ENCODE assay signal across 7 cellular contexts in genomic region chr4:118566003-118566513, GRCh38.
A peak's percentile ranks its signal among the peaks of the same experiment; 100 is the strongest.
DNase-seq lines count a peak whose midpoint lies in the region; ATAC-seq and TF ChIP-seq lines count a peak whose summit lies in the region.
"Not testable (repeated sequence)": the region's sequence is repeated elsewhere in the genome, so short reads cannot be mapped to it uniquely, and the experiment has no call there.

No MANE protein-coding gene starts in this region.

- DNase-seq in GM12865 (ENCODE audit: low read depth): peak; percentile 32
- DNase-seq in HT1080 (ENCODE audit: low read depth): peak; percentile 39
- DNase-seq in NCI-H774 (lab: John Stamatoyannopoulos, UW): peak; percentile 55
- not testable (repeated sequence) for DNase-seq in activated naive CD8-positive, alpha-beta T cell treated with anti-CD3 and anti-CD28 coated beads, Interleukin-2, amount 50 U/mL, for 24 hours
- DNase-seq in left ventricle myocardium inferior: peak; percentile 24

- not testable (repeated sequence) for H3K9me3 ChIP-seq in left ventricle myocardium inferior (replicated peaks)

- peaks cover 10% of the 10 kb centered on the region for H3K27me3 Mint-ChIP-seq in activated naive CD8-positive, alpha-beta T cell treated with anti-CD3 and anti-CD28 coated beads, Interleukin-2, amount 50 U/mL, for 24 hours

- H3K4me3 ChIP-seq in GM12865 (ENCODE audit: low read depth, low read length); left ventricle myocardium inferior: not testable (repeated sequence)

- peak; percentile 68 for ATAC-seq in GM21360 (IDR thresholded peaks at IDR 0.05; ENCODE audit: unreplicated experiment)
- peak; percentile 79 for ATAC-seq in HG02852 (IDR thresholded peaks at IDR 0.05; ENCODE audit: unreplicated experiment)
- ATAC-seq in activated naive CD8-positive, alpha-beta T cell treated with anti-CD3 and anti-CD28 coated beads, Interleukin-2, amount 50 U/mL, for 24 hours: peak; percentile 43

- not testable (repeated sequence) for TF ChIP-seq CTCF in GM12865 (IDR thresholded peaks at IDR 0.05; ENCODE audit: insufficient read depth, low read depth, low read length, missing control alignments); left ventricle myocardium inferior (IDR thresholded peaks at IDR 0.05; ENCODE audit: borderline replicate concordance)

- not testable (repeated sequence) for H3K4me3 Mint-ChIP-seq in activated naive CD8-positive, alpha-beta T cell treated with anti-CD3 and anti-CD28 coated beads, Interleukin-2, amount 50 U/mL, for 24 hours

- intact Hi-C loops in left ventricle myocardium inferior (cut with micrococcal nuclease): not testable (repeated sequence)

- not testable (repeated sequence) for H3K36me3 ChIP-seq in left ventricle myocardium inferior

- not testable (repeated sequence) for H3K4me1 Mint-ChIP-seq in activated naive CD8-positive, alpha-beta T cell treated with anti-CD3 and anti-CD28 coated beads, Interleukin-2, amount 50 U/mL, for 24 hours

- H3K27ac ChIP-seq in left ventricle myocardium inferior (replicated peaks): not testable (repeated sequence)

- H3K4me1 ChIP-seq in left ventricle myocardium inferior: not testable (repeated sequence)

- H3K27ac Mint-ChIP-seq in activated naive CD8-positive, alpha-beta T cell treated with anti-CD3 and anti-CD28 coated beads, Interleukin-2, amount 50 U/mL, for 24 hours: not testable (repeated sequence)

- not testable (repeated sequence) for H3K27me3 ChIP-seq in left ventricle myocardium inferior (ENCODE audit: low read depth)

- H3K36me3 Mint-ChIP-seq in activated naive CD8-positive, alpha-beta T cell treated with anti-CD3 and anti-CD28 coated beads, Interleukin-2, amount 50 U/mL, for 24 hours (ENCODE audit: low read depth): not testable (repeated sequence)

- H3K9me3 Mint-ChIP-seq in activated naive CD8-positive, alpha-beta T cell treated with anti-CD3 and anti-CD28 coated beads, Interleukin-2, amount 50 U/mL, for 24 hours: not testable (repeated sequence)
